In the genomic region with DNA sequence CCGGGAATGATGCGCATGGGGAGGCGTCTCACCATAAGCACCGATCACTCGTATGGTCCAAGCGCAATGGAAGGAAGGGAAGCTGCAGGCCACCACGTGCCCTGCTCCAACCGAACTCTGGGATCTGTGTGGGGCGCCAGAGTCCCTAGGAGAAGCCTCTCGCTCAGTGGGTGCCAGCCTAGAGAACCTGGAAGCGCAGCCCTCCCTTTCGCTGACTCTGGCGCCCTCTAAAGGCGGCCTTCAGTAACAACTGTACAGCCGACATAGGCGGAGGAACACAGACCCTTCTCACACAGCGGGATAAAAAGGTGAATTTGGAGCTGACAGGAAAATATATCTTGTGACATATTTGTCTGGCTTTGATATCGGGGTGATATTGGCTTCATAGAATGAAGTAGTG, we compare ENCODE assay signal across 8 cellular contexts.
DNase-seq lines count a peak whose midpoint lies in the region; ATAC-seq, FAIRE-seq and TF ChIP-seq lines count a peak whose summit lies in the region.

No MANE protein-coding gene starts in this region.

- FAIRE-seq in GM12891 (lab: Jason Lieb, UNC), result peak; percentile 81

- ATAC-seq in natural killer cell (peak; percentile 52 to 72 (median 55)), GM21528 (IDR thresholded peaks at IDR 0.05; ENCODE audit: low FRiP score, unreplicated experiment) (no peak)

- H3K4me3 Mint-ChIP-seq in natural killer cell, result no peak overlapping the region

- H3K36me3 Mint-ChIP-seq in natural killer cell, result no peaks in the 10 kb centered on the region

- H3K9me3 Mint-ChIP-seq in natural killer cell, result no peaks in the 10 kb centered on the region

- no peak overlapping the region for H3K27ac Mint-ChIP-seq in natural killer cell

- DNase-seq in A172 (ENCODE audit: low spot score) (peak; percentile 13), GM12891 (ENCODE audit: insufficient read length, low spot score) (peak; percentile 9), NCI-H1436 treated with DMSO at 0.1 percent for 48 hours (lab: John Stamatoyannopoulos, UW) (peak; percentile 3), natural killer cell (peak; percentile 30), OCI-M2 (lab: John Stamatoyannopoulos, UW; ENCODE audit: unreplicated experiment) (no peak)
- DNase-seq in activated CD4-positive, CD25-positive, alpha-beta regulatory T cell treated with anti-CD3 and anti-CD28 coated beads, Interleukin-2, amount 50 U/mL, for 72 hours, result peak; percentile 53
- peak; percentile 27 for DNase-seq in effector CD4-positive, alpha-beta T cell

- peaks cover 20 to 50% of the 10 kb centered on the region in 2 donors for H3K27me3 Mint-ChIP-seq in natural killer cell (ENCODE audit: low read depth in 2 of 2)

- TF ChIP-seq POLR2A in GM12891 (IDR thresholded peaks at IDR 0.05; ENCODE audit: low read depth, low read length), result no peak

- peak; percentile 56 for TF ChIP-seq CTCF in natural killer cell (IDR thresholded peaks at IDR 0.05)

- intact Hi-C loops in natural killer cell (cut with micrococcal nuclease), result loop anchor here (1.0 kb wide), 1 partner anchor 112 kb away; no protein-coding TSS in a partner anchor

- no peaks in the 10 kb centered on the region for H3K4me1 Mint-ChIP-seq in natural killer cell

TF ChIP-seq in GM12891, 5 proteins besides CTCF, POLR2A, EP300 and RAD21:
- no peak for TF ChIP-seq SPI1 (IDR thresholded peaks at IDR 0.05; ENCODE audit: low read depth, low read length)
- no peak for TF ChIP-seq TAF1 (IDR thresholded peaks at IDR 0.05; ENCODE audit: low read depth, low read length)
- TF ChIP-seq POU2F2 (IDR thresholded peaks at IDR 0.05; ENCODE audit: low read depth, low read length), result no peak
- TF ChIP-seq POLR2AphosphoS5 (IDR thresholded peaks at IDR 0.05; ENCODE audit: low read depth, low read length), result no peak
- TF ChIP-seq PAX5 (IDR thresholded peaks at IDR 0.05; ENCODE audit: insufficient read depth, low read length, severe bottlenecking), result no peak
